ENCODE assay signal across 12 cellular contexts in the genomic region with DNA sequence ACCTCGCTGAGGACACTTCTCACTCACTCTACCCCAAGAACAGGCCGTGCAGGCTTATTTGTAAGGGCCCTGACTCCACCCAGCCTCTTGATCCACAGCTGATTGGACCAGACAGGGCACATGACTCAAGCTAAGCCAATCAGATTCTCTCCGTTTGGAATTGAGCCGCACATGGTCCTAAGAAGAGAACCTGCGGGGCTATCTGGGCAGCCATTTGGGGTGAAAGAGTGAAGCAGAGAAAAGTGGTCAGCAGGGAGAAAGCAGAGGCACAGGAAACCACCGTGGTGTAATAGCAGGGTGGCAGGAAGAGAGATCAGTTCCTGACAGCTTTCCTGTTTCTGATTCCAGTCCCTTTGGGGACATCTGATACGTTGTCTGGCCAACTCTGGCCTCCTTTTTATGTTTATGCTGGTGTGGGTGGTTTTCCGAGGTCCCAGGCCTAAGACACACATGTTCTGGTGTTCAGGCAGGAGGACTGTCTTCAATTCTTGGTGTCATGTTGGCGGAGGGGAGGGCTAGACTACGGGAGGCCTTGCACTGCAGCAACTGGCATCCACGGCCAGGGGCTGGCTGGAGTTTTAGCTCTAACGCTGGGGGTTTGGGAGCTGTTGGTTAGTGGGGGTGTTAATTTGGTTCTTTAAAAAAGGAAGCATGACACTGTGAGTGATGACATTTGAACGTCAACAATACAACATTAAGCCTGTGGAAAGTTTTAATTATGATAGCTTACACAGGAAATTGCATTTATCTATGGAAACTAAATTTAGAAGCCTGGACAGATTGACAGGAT. TPM values are rescaled to one million over a fixed set of nuclear protein-coding genes. Genes with fewer than 3 reads are reported as not detected.
DNase-seq lines count a peak whose midpoint lies in the region; ATAC-seq, FAIRE-seq and TF ChIP-seq lines count a peak whose summit lies in the region.
"Had no signal": no experiment of that assay in that cellular context is flagged by ENCODE, and none has a peak within 500 bp of the region (broad histone marks: within the 10 kb centered on the region; RNA-seq: fewer than 3 reads in every experiment).

No MANE protein-coding gene starts in this region.

- no peaks in the 10 kb centered on the region for H3K9me3 Mint-ChIP-seq in activated CD8-positive, alpha-beta T cell treated with anti-CD3 and anti-CD28 coated beads for 36 hours
- H3K9me3 Mint-ChIP-seq in immature natural killer cell: no peaks in the 10 kb centered on the region
- no peaks in the 10 kb centered on the region for H3K9me3 Mint-ChIP-seq in stimulated activated naive B cell treated with anti-CD40 and anti-IgM and Interleukin-4, amounts not matched to agents 10 μg/mL and 1 μg/mL and 100 μg/mL, for 72 hours

- H3K36me3 ChIP-seq in IMR-90 (ENCODE audit: control insufficient read depth, insufficient read depth, low read length) (no peaks in the 10 kb centered on the region), pancreas (no peaks in the 10 kb centered on the region)

- H3K4me2 ChIP-seq in IMR-90 (ENCODE audit: low read depth, low read length): no peak overlapping the region

- ATAC-seq in IMR-90 (ENCODE audit: low read depth): no peak
- ATAC-seq in activated CD8-positive, alpha-beta T cell treated with anti-CD3 and anti-CD28 coated beads for 36 hours: peak; percentile 13
- peak; percentile 58 to 70 for ATAC-seq in stimulated activated naive B cell treated with anti-CD40 and anti-IgM and Interleukin-4, amounts not matched to agents 10 μg/mL and 1 μg/mL and 100 μg/mL, for 72 hours (replicated peaks)
- no peak for ATAC-seq in pancreas
- no peak for ATAC-seq in HG02798 (IDR thresholded peaks at IDR 0.05; ENCODE audit: poor library complexity, unreplicated experiment)

- no peak overlapping the region for H4K91ac ChIP-seq in IMR-90 (ENCODE audit: insufficient read depth, low read depth, low read length)

- H3K9ac ChIP-seq in IMR-90 (ENCODE audit: low read depth, low read length): no peak overlapping the region

- H2AFZ ChIP-seq in IMR-90 (replicated peaks; ENCODE audit: low read length, poor library complexity): peak overlapping the region; percentile 25

- no peak overlapping the region for H2AK5ac ChIP-seq in IMR-90 (ENCODE audit: low read depth, low read length)

- CTCF ChIA-PET in IMR-90 (lab: Yijun Ruan, JAX): no interaction called here
- CTCF ChIA-PET in activated CD8-positive, alpha-beta T cell treated with anti-CD3 and anti-CD28 coated beads for 36 hours (lab: Charles Lee): no interaction called here

- intact Hi-C loops in IMR-90 (cut with micrococcal nuclease): no loop called here
- intact Hi-C loops in activated CD8-positive, alpha-beta T cell treated with anti-CD3 and anti-CD28 coated beads for 36 hours (cut with micrococcal nuclease): no loop called here
- intact Hi-C loops in pancreas (cut with DNase I): no loop called here

- H3K18ac ChIP-seq in IMR-90 (ENCODE audit: low read depth, low read length): no peak overlapping the region; the same call in 1 of the 2 replicates

- no peaks in the 10 kb centered on the region for H3K79me1 ChIP-seq in IMR-90 (ENCODE audit: low read depth in 1 of 2, low read length in 2 of 2)

- H2AK9ac ChIP-seq in IMR-90 (replicated peaks; ENCODE audit: low read depth, low read length, poor library complexity): peak overlapping the region; percentile 19

- no peak overlapping the region for H3K4ac ChIP-seq in IMR-90 (ENCODE audit: low read depth, low read length)

- H2BK120ac ChIP-seq in IMR-90 (ENCODE audit: low read depth, low read length): no peak overlapping the region

- H3K23ac ChIP-seq in IMR-90 (ENCODE audit: low read depth, low read length): no peak overlapping the region

- H3K27ac Mint-ChIP-seq in activated CD8-positive, alpha-beta T cell treated with anti-CD3 and anti-CD28 coated beads for 36 hours: no peak overlapping the region
- H3K27ac Mint-ChIP-seq in immature natural killer cell: peak overlapping the region in 4 of 6 donors; percentile 21 to 83 (median 51)
- peak overlapping the region; percentile 44 for H3K27ac Mint-ChIP-seq in stimulated activated naive B cell treated with anti-CD40 and anti-IgM and Interleukin-4, amounts not matched to agents 10 μg/mL and 1 μg/mL and 100 μg/mL, for 72 hours

- no peak overlapping the region for H2BK5ac ChIP-seq in IMR-90 (ENCODE audit: low read depth, low read length, poor library complexity, severe bottlenecking)

- POLR2A ChIA-PET in IMR-90 (lab: Charles Lee; ENCODE audit: unreplicated experiment): no interaction called here
- POLR2A ChIA-PET in activated CD8-positive, alpha-beta T cell treated with anti-CD3 and anti-CD28 coated beads for 36 hours (lab: Charles Lee): no interaction called here

- H4K5ac ChIP-seq in IMR-90 (ENCODE audit: low read depth, low read length): no peak overlapping the region

- H3K27me3 ChIP-seq in IMR-90 (ENCODE audit: control insufficient read depth, insufficient read depth, low read length): peaks cover 5% of the 10 kb centered on the region
- no peaks in the 10 kb centered on the region for H3K27me3 ChIP-seq in pancreas

- WGBS in IMR-90 (ENCODE audit: extremely low coverage in 2 of 2, insufficient read length in 1 of 2), 2 experiments: 97% methylated on average over 3 of the region's 13 CpGs; no CpG with 5 or more reads in 1 of the 2 experiments
- 84 to 85% methylated on average over 13 of the region's 13 CpGs for WGBS in pancreas, 2 donors

- H3K27ac ChIP-seq in IMR-90 (ENCODE audit: insufficient read depth, low read length): no peak overlapping the region
- no peak overlapping the region for H3K27ac ChIP-seq in pancreas

- H3K36me3 Mint-ChIP-seq in activated CD8-positive, alpha-beta T cell treated with anti-CD3 and anti-CD28 coated beads for 36 hours (ENCODE audit: low read depth): no peaks in the 10 kb centered on the region
- no peaks in the 10 kb centered on the region for H3K36me3 Mint-ChIP-seq in immature natural killer cell
- no peaks in the 10 kb centered on the region for H3K36me3 Mint-ChIP-seq in stimulated activated naive B cell treated with anti-CD40 and anti-IgM and Interleukin-4, amounts not matched to agents 10 μg/mL and 1 μg/mL and 100 μg/mL, for 72 hours

- H4K8ac ChIP-seq in IMR-90 (ENCODE audit: low read depth in 2 of 2, low read length in 2 of 2): no peak overlapping the region

- in situ Hi-C loops in IMR-90 (cut with MboI; ENCODE audit: low sequenced_read_pairs): no loop called here

- FAIRE-seq in pancreas (lab: Jason Lieb, UNC): no peak
- FAIRE-seq: colon, H54 had no signal

- no peak for TF ChIP-seq CTCF in IMR-90 (conservative IDR thresholded peaks at IDR 0.05; ENCODE audit: low read depth, low read length)
- no peak for TF ChIP-seq CTCF in activated CD8-positive, alpha-beta T cell treated with anti-CD3 and anti-CD28 coated beads for 36 hours (IDR thresholded peaks at IDR 0.05)
- no peak for TF ChIP-seq CTCF in pancreas (IDR thresholded peaks at IDR 0.05)

- no peak overlapping the region for H3K4me3 Mint-ChIP-seq in activated CD8-positive, alpha-beta T cell treated with anti-CD3 and anti-CD28 coated beads for 36 hours
- peak overlapping the region; percentile 6 to 67 (median 30) for H3K4me3 Mint-ChIP-seq in immature natural killer cell
- H3K4me3 Mint-ChIP-seq in stimulated activated naive B cell treated with anti-CD40 and anti-IgM and Interleukin-4, amounts not matched to agents 10 μg/mL and 1 μg/mL and 100 μg/mL, for 72 hours: peak overlapping the region in 1 of 2 donors; percentile 3

- H3K9me3 ChIP-seq in IMR-90 (ENCODE audit: control insufficient read depth, insufficient read depth, low read length) (no peaks in the 10 kb centered on the region), pancreas (no peaks in the 10 kb centered on the region)

- dilution Hi-C loops in IMR-90 (cut with HindIII; ENCODE audit: low sequenced_read_pairs, unreplicated experiment): no loop called here

- no peak for DNase-seq in IMR-90
- DNase-seq in activated CD8-positive, alpha-beta T cell treated with anti-CD3 and anti-CD28 coated beads for 36 hours: peak; percentile 4
- DNase-seq in immature natural killer cell: peak; percentile 3 to 26 (median 6)
- DNase-seq in stimulated activated naive B cell treated with anti-CD40 and anti-IgM and Interleukin-4, amounts not matched to agents 10 μg/mL and 1 μg/mL and 100 μg/mL, for 72 hours: no peak
- DNase-seq in activated CD8-positive, alpha-beta memory T cell treated with anti-CD3 and anti-CD28 coated beads for 24 hours: no peak
- DNase-seq in pancreas: no peak
- no peak for DNase-seq in NCI-H446 (lab: John Stamatoyannopoulos, UW)
- DNase-seq: NCI-H69, nucleus accumbens had no signal

- no peaks in the 10 kb centered on the region for H3K4me1 ChIP-seq in IMR-90 (ENCODE audit: control insufficient read depth, insufficient read depth, low read length)
- peaks cover 1 to 6% (median 5%) of the 10 kb centered on the region in 3 donors for H3K4me1 ChIP-seq in pancreas

- no TSS peak for BruUV-seq in IMR-90 (replicated peaks; lab: Mats Ljungman, UMichigan)

- no peak overlapping the region for H3K4me3 ChIP-seq in IMR-90 (ENCODE audit: insufficient read depth, low read depth, low read length)
- no peak overlapping the region for H3K4me3 ChIP-seq in pancreas

- H2BK20ac ChIP-seq in IMR-90 (ENCODE audit: low read depth, low read length): no peak overlapping the region

- no peak for TF ChIP-seq RAD21 in IMR-90 (IDR thresholded peaks at IDR 0.05; ENCODE audit: low read length)

- no peak overlapping the region for H3K56ac ChIP-seq in IMR-90 (ENCODE audit: extremely low read depth, insufficient read depth, low read length)

- H3K4me1 Mint-ChIP-seq in activated CD8-positive, alpha-beta T cell treated with anti-CD3 and anti-CD28 coated beads for 36 hours (ENCODE audit: low read depth): peaks cover 4% of the 10 kb centered on the region
- peaks cover 11 to 16% of the 10 kb centered on the region in 2 donors for H3K4me1 Mint-ChIP-seq in immature natural killer cell
- peaks cover 7 to 9% of the 10 kb centered on the region in 2 donors for H3K4me1 Mint-ChIP-seq in stimulated activated naive B cell treated with anti-CD40 and anti-IgM and Interleukin-4, amounts not matched to agents 10 μg/mL and 1 μg/mL and 100 μg/mL, for 72 hours

- H4K20me1 ChIP-seq in IMR-90 (ENCODE audit: insufficient read depth, low read length): no peaks in the 10 kb centered on the region

- H3K9me1 ChIP-seq in IMR-90 (ENCODE audit: insufficient read depth, low read length): no peaks in the 10 kb centered on the region

- no peak for TF ChIP-seq POLR2A in IMR-90 (IDR thresholded peaks at IDR 0.05; ENCODE audit: low read depth, low read length)

- H3K14ac ChIP-seq in IMR-90 (replicated peaks; ENCODE audit: low read depth, low read length): no peak overlapping the region

- no peaks in the 10 kb centered on the region for H3K27me3 Mint-ChIP-seq in activated CD8-positive, alpha-beta T cell treated with anti-CD3 and anti-CD28 coated beads for 36 hours
- peaks cover 0 to 8% (median 0%) of the 10 kb centered on the region in 3 donors for H3K27me3 Mint-ChIP-seq in immature natural killer cell (ENCODE audit: low read depth in 3 of 3)
- peaks cover 7 to 10% of the 10 kb centered on the region in 2 donors for H3K27me3 Mint-ChIP-seq in stimulated activated naive B cell treated with anti-CD40 and anti-IgM and Interleukin-4, amounts not matched to agents 10 μg/mL and 1 μg/mL and 100 μg/mL, for 72 hours

- no peak overlapping the region for H2BK15ac ChIP-seq in IMR-90 (ENCODE audit: low read depth, low read length)

RNA-seq across cellular contexts. Expression of gene SPTBN1, which starts 26.1 kb away (rescaled TPM):
- total RNA-seq in IMR-90 (2012; rRNA removed): 230 and 241 TPM in 2 replicates
- 46.0 and 49.1 TPM in 2 replicates for polyA plus RNA-seq in IMR-90 (2012; rRNA removed)
- polyA plus RNA-seq in IMR-90 (2012; cell fraction: cytosol; rRNA removed): 12.4 and 14.0 TPM in 2 replicates
- polyA plus RNA-seq in IMR-90 (2012; cell fraction: nucleus; rRNA removed; ENCODE audit: low replicate concordance): 94.7 and 199 TPM in 2 replicates
- total RNA-seq in activated CD8-positive, alpha-beta T cell treated with anti-CD3 and anti-CD28 coated beads for 36 hours: 10 to 100 TPM; 91.8 to 91.9 TPM
- polyA plus RNA-seq in immature natural killer cell: 10 to 100 TPM in 1 of 3 donors, 1 to 10 TPM in 1, under 1 TPM in 1; 0.41 to 57.5 (median 7.7) TPM
- 100 to 1,000 TPM in 2 of 6 donors, 10 to 100 TPM in 4; 80.8 to 192 (median 89.8) TPM for total RNA-seq in pancreas
- 10 to 100 TPM; 43.8 to 52.9 TPM for polyA plus RNA-seq in pancreas

Comparison
In these comparisons a context has a peak if more than half of its experiments do, and no peak if none do; other contexts are left out.
1. ATAC-seq: peak in activated CD8-positive, alpha-beta T cell treated with anti-CD3 and anti-CD28 coated beads for 36 hours (single experiment) and stimulated activated naive B cell treated with anti-CD40 and anti-IgM and Interleukin-4, amounts not matched to agents 10 μg/mL and 1 μg/mL and 100 μg/mL, for 72 hours (2 of 2); none in IMR-90 (single experiment), pancreas (0 of 4) and HG02798 (single experiment).
2. DNase-seq: peak in activated CD8-positive, alpha-beta T cell treated with anti-CD3 and anti-CD28 coated beads for 36 hours (single experiment) and immature natural killer cell (3 of 3); none in IMR-90 (single experiment), stimulated activated naive B cell treated with anti-CD40 and anti-IgM and Interleukin-4, amounts not matched to agents 10 μg/mL and 1 μg/mL and 100 μg/mL, for 72 hours (single experiment), activated CD8-positive, alpha-beta memory T cell treated with anti-CD3 and anti-CD28 coated beads for 24 hours (single experiment), pancreas (0 of 6) and NCI-H446 (0 of 2).